ENCODE assay signal across 20 cellular contexts in the genomic region with DNA sequence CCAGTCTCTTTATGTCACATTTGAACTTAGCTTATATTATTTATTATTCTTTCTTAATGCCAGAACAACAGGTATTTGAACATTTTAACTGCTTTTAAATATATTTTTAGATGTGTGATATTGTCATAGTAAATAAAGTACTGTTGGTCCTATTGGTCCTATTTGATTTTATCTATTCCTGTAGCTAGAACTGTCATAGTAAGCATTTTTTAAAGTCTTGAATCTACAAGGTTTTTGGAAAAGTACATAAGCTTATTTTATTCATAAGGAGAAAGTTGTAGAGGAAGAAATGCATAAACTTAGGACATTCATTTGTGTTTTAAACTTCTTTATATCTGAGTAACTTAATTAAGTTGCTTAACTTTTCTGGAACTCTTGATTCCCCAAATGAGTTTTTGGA.
"Had no signal": no experiment of that assay in that cellular context is flagged by ENCODE, and none has a peak within 500 bp of the region (broad histone marks: within the 10 kb centered on the region; RNA-seq: fewer than 3 reads in every experiment).

No MANE protein-coding gene starts in this region.

- H3K4me3 ChIP-seq: MG63 had no signal

- H3K9ac ChIP-seq: SK-N-SH had no signal

- H3K9me3 ChIP-seq: MG63, SK-N-SH had no signal

- H3K27me3 ChIP-seq: MG63 had no signal

- H3K4me2 ChIP-seq: SK-N-SH had no signal

- ATAC-seq: T-cell had no signal

- DNase-seq: Karpas-422, KG1, MG63, NCI-H1092, NCI-H1105 treated with DMSO at 0.1 percent for 48 hours, NCI-H1417 treated with DMSO at 0.1 percent for 48 hours, NCI-H146, NCI-H1694 treated with DMSO at 0.1 percent for 48 hours, NCI-H1930, NCI-H2081, NCI-H2107, NCI-H2227 treated with DMSO at 0.1 percent for 48 hours, NCI-H524 treated with DMSO at 0.1 percent for 48 hours, NCI-H69, NCI-H774, Right ventricle myocardium superior, RPMI8226, SK-N-SH, SW 1271, T-cell had no signal
